In the genomic region with DNA sequence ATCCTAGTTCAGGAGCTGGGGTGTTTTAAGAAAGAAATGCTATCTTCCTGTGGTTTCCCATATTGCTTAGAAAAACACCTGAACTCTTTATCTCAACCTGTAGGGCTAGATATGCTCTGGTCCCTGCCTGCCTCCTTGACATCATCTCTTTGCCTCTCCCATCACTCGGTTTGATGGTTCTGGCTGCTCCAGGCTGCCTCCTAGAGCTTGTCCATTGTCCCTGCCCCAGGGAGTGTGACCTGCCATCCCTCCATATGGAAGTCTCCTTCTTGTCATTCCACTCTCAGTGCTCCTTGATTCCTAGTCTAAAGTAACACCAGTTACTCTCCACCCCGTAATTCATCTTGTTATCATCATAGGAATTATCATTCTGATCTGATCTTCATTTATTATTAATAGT, we compare ENCODE assay signal across 26 cellular contexts.
"Had no signal": no experiment of that assay in that cellular context is flagged by ENCODE, and none has a peak within 500 bp of the region (broad histone marks: within the 10 kb centered on the region; RNA-seq: fewer than 3 reads in every experiment).

No MANE protein-coding gene starts in this region.

- H3K4me3 Mint-ChIP-seq: immature natural killer cell; natural killer cell treated with Interleukin-12 subunit alpha and Interleukin-12 subunit beta and Interleukin-15 and Interleukin-18, amount 100 ng/mL, for 72 hours; neural crest cell; stimulated activated effector memory CD8-positive, alpha-beta T cell treated with anti-CD3 and anti-CD28 coated beads, Interleukin-12 subunit alpha, Interleukin-12 subunit beta, amount 100 ng/mL, for 72 hours had no signal

- H3K9me3 ChIP-seq: gastrocnemius medialis, lower lobe of right lung, thyroid gland, vagina had no signal

- H3K9me3 Mint-ChIP-seq: natural killer cell treated with Interleukin-12 subunit alpha and Interleukin-12 subunit beta and Interleukin-15 and Interleukin-18, amount 100 ng/mL, for 72 hours; neural crest cell had no signal

- ATAC-seq: esophagus mucosa; gastrocnemius medialis; left colon; lower lobe of right lung; natural killer cell treated with Interleukin-12 subunit alpha and Interleukin-12 subunit beta and Interleukin-15 and Interleukin-18, amount 100 ng/mL, for 72 hours; sciatic nerve; stimulated activated effector memory CD8-positive, alpha-beta T cell treated with anti-CD3 and anti-CD28 coated beads, Interleukin-12 subunit alpha, Interleukin-12 subunit beta, amount 100 ng/mL, for 72 hours had no signal

- H3K4me3 ChIP-seq: dorsolateral prefrontal cortex, gastrocnemius medialis, left ventricle myocardium inferior, lower lobe of right lung, stomach, thyroid gland, vagina had no signal

- H3K27me3 ChIP-seq: gastrocnemius medialis, thyroid gland, vagina had no signal

- H3K4me1 ChIP-seq: gastrocnemius medialis, left ventricle myocardium inferior, lower lobe of right lung, parathyroid adenoma, stomach, thyroid gland, vagina had no signal

- DNase-seq: dorsolateral prefrontal cortex; effector CD4-positive, alpha-beta T cell; foreskin fibroblast; gastrocnemius medialis; head of caudate nucleus; immature natural killer cell; islet precursor cell; kidney glomerular epithelial cell; left colon; left ventricle myocardium inferior; lower lobe of right lung; stimulated activated CD4-positive, alpha-beta T cell treated with anti-CD3 and anti-CD28 coated beads, Interleukin-2, amount 100 ng/mL, for 24 hours; stimulated activated CD4-positive, alpha-beta T cell treated with anti-CD3 and anti-CD28 coated beads, Interleukin-4, amount 100 ng/mL, for 24 hours; stimulated activated naive CD4-positive, alpha-beta T cell treated with Interleukin-2 at 50 U/mL for 16 hours; stomach; thyroid gland; trophoblast cell had no signal

- H3K4me1 Mint-ChIP-seq: immature natural killer cell; stimulated activated effector memory CD8-positive, alpha-beta T cell treated with anti-CD3 and anti-CD28 coated beads, Interleukin-12 subunit alpha, Interleukin-12 subunit beta, amount 100 ng/mL, for 72 hours had no signal

- H3K36me3 ChIP-seq: gastrocnemius medialis, left ventricle myocardium inferior, lower lobe of right lung, stomach, thyroid gland, vagina had no signal

- H3K27ac ChIP-seq: dorsolateral prefrontal cortex, epithelial cell of prostate, gastrocnemius medialis, left ventricle myocardium inferior, lower lobe of right lung, parathyroid adenoma, stomach, thyroid gland, vagina had no signal

- H3K79me2 ChIP-seq: parathyroid adenoma had no signal

- H3K9ac ChIP-seq: parathyroid adenoma had no signal

- H2AFZ ChIP-seq: parathyroid adenoma had no signal

- H3K36me3 Mint-ChIP-seq: immature natural killer cell; natural killer cell treated with Interleukin-12 subunit alpha and Interleukin-12 subunit beta and Interleukin-15 and Interleukin-18, amount 100 ng/mL, for 72 hours; stimulated activated effector memory CD8-positive, alpha-beta T cell treated with anti-CD3 and anti-CD28 coated beads, Interleukin-12 subunit alpha, Interleukin-12 subunit beta, amount 100 ng/mL, for 72 hours had no signal

- H3K27ac Mint-ChIP-seq: immature natural killer cell; natural killer cell treated with Interleukin-12 subunit alpha and Interleukin-12 subunit beta and Interleukin-15 and Interleukin-18, amount 100 ng/mL, for 72 hours; progenitor cell of endocrine pancreas; stimulated activated effector memory CD8-positive, alpha-beta T cell treated with anti-CD3 and anti-CD28 coated beads, Interleukin-12 subunit alpha, Interleukin-12 subunit beta, amount 100 ng/mL, for 72 hours had no signal
